In the genomic region with DNA sequence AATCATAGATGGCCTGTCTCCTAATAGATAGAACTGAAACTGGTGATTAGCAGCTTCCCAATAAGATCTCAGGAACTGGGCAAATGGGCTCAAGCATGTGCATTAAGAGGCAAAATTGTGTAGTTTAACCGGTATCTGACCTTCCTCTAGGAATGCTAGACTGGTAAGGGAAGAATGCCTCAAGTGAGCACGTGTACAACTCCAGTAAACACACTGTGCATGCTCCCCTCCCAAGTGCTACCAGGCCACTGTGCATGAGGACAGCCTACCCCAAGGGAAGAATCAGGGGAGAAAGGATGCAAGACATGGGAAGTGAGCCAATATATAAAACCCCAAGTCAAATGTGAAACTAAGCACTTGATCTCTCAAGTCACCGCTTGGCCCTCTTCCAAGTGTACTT, we compare ENCODE assay signal across 12 cellular contexts.
"Had no signal": no experiment of that assay in that cellular context is flagged by ENCODE, and none has a peak within 500 bp of the region (broad histone marks: within the 10 kb centered on the region; RNA-seq: fewer than 3 reads in every experiment).

No MANE protein-coding gene starts in this region.

- H3K36me3 Mint-ChIP-seq: stimulated activated memory B cell treated with anti-CD40 and anti-IgM and Interleukin-4, amounts not matched to agents 10 μg/mL and 1 μg/mL and 100 μg/mL, for 72 hours had no signal

- H3K4me1 Mint-ChIP-seq: natural killer cell; stimulated activated memory B cell treated with anti-CD40 and anti-IgM and Interleukin-4, amounts not matched to agents 10 μg/mL and 1 μg/mL and 100 μg/mL, for 72 hours had no signal

- DNase-seq: activated effector memory CD4-positive, alpha-beta T cell treated with anti-CD3 and anti-CD28 coated beads, Interleukin-2, amount 50 U/mL, for 16 hours; activated naive CD4-positive, alpha-beta T cell treated with anti-CD3 and anti-CD28 coated beads, Interleukin-2, amount 50 U/mL, for 16 hours; activated T-cell treated with anti-CD3 and anti-CD28 coated beads, Interleukin-2, amount 50 U/mL, for 72 hours; effector memory CD8-positive, alpha-beta T cell; lower lobe of right lung; natural killer cell; spleen; stimulated activated CD4-positive, alpha-beta T cell treated with anti-CD3 and anti-CD28 coated beads, Interleukin-4, amount 100 ng/mL, for 4 hours; T1000; testis; upper lobe of left lung had no signal

- H3K27me3 Mint-ChIP-seq: effector memory CD8-positive, alpha-beta T cell; stimulated activated memory B cell treated with anti-CD40 and anti-IgM and Interleukin-4, amounts not matched to agents 10 μg/mL and 1 μg/mL and 100 μg/mL, for 72 hours had no signal

- H3K27ac Mint-ChIP-seq: activated T-cell treated with anti-CD3 and anti-CD28 coated beads, Interleukin-2, amount 50 U/mL, for 72 hours; effector memory CD8-positive, alpha-beta T cell; natural killer cell; stimulated activated memory B cell treated with anti-CD40 and anti-IgM and Interleukin-4, amounts not matched to agents 10 μg/mL and 1 μg/mL and 100 μg/mL, for 72 hours had no signal

- H3K4me3 Mint-ChIP-seq: activated T-cell treated with anti-CD3 and anti-CD28 coated beads, Interleukin-2, amount 50 U/mL, for 72 hours; effector memory CD8-positive, alpha-beta T cell; natural killer cell; stimulated activated memory B cell treated with anti-CD40 and anti-IgM and Interleukin-4, amounts not matched to agents 10 μg/mL and 1 μg/mL and 100 μg/mL, for 72 hours had no signal

- H3K4me1 ChIP-seq: lower lobe of right lung, spleen, testis, upper lobe of left lung had no signal

- H3K27me3 ChIP-seq: spleen, testis, upper lobe of left lung had no signal

- H3K27ac ChIP-seq: lower lobe of right lung, spleen, testis, upper lobe of left lung had no signal

- H3K9me3 ChIP-seq: testis, upper lobe of left lung had no signal

- H3K4me3 ChIP-seq: lower lobe of right lung, spleen, testis, upper lobe of left lung had no signal

- H3K36me3 ChIP-seq: lower lobe of right lung, spleen, upper lobe of left lung had no signal

- H3K9me3 Mint-ChIP-seq: stimulated activated memory B cell treated with anti-CD40 and anti-IgM and Interleukin-4, amounts not matched to agents 10 μg/mL and 1 μg/mL and 100 μg/mL, for 72 hours had no signal
